In the genomic region with DNA sequence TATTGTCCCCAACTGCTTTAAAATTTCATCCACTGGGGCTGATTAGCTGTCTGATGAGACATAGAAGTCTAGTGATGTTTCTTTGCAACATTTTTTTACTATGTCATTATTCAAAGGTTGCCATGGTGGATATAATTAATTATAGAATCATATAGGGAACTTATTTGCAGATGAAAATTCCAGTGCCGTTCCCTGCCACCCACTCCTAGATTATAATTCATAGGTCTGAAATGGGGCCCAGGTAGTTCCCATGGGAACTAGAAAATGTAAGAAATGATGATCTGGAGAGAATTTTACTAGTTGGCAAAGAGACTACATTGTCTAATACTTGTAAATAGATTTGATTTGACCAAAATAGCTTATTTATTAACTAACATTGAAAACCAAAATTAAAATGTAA, we compare ENCODE assay signal across 34 cellular contexts.
"Had no signal": no experiment of that assay in that cellular context is flagged by ENCODE, and none has a peak within 500 bp of the region (broad histone marks: within the 10 kb centered on the region; RNA-seq: fewer than 3 reads in every experiment).

No MANE protein-coding gene starts in this region.

- DNase-seq: Karpas-422, Kasumi-1, MG63, MM.1S, MV-4-11, NCI-H1048, NCI-H1092, NCI-H1092 treated with DMSO at 0.1 percent for 48 hours, NCI-H1105, NCI-H1105 treated with DMSO at 0.1 percent for 48 hours, NCI-H1417, NCI-H1417 treated with DMSO at 0.1 percent for 48 hours, NCI-H1436, NCI-H1436 treated with DMSO at 0.1 percent for 48 hours, NCI-H146, NCI-H1694, NCI-H1694 treated with DMSO at 0.1 percent for 48 hours, NCI-H187, NCI-H187 treated with DMSO at 0.1 percent for 48 hours, NCI-H1930, NCI-H2029, NCI-H2029 treated with DMSO at 0.1 percent for 48 hours, NCI-H2081, NCI-H2081 treated with DMSO at 0.1 percent for 48 hours, NCI-H2107, NCI-H2171, NCI-H2171 treated with DMSO at 0.1 percent for 48 hours, NCI-H2227 treated with DMSO at 0.1 percent for 48 hours, NCI-H226, NCI-H345, NCI-H446, NCI-H446 treated with DMSO at 0.1 percent for 48 hours, NCI-H510A, NCI-H510A treated with DMSO at 0.1 percent for 48 hours had no signal
